In genomic region chr5:88251048-88251711, GRCh38 we compare ENCODE assay signal across 9 cellular contexts. TPM values are rescaled to one million over a fixed set of nuclear protein-coding genes. Genes with fewer than 3 reads are reported as not detected.
A peak's percentile ranks its signal among the peaks of the same experiment; 100 is the strongest.
DNase-seq lines count a peak whose midpoint lies in the region; ATAC-seq lines count a peak whose summit lies in the region.
"Had no signal": no experiment of that assay in that cellular context is flagged by ENCODE, and none has a peak within 500 bp of the region (broad histone marks: within the 10 kb centered on the region; RNA-seq: fewer than 3 reads in every experiment).

No MANE protein-coding gene starts in this region.

- ATAC-seq in GM18867 (IDR thresholded peaks at IDR 0.05; ENCODE audit: unreplicated experiment) = peak; percentile 75
- ATAC-seq in HG02588 (IDR thresholded peaks at IDR 0.05; ENCODE audit: unreplicated experiment) = peak; percentile 65
- ATAC-seq in T-cell (replicated peaks in 1 of 4) = peak; percentile 61 to 81 (median 76)

- CTCF ChIA-PET in T-cell (lab: Charles Lee) = no interaction called here

- H3K27ac Mint-ChIP-seq in T-cell = peak overlapping the region in 1 of 2 donors; percentile 74

- H3K27me3 Mint-ChIP-seq in T-cell = no peaks in the 10 kb centered on the region

- peak overlapping the region in 1 of 3 donors; percentile 31 for H3K4me3 Mint-ChIP-seq in T-cell

- POLR2A ChIA-PET in T-cell (lab: Charles Lee) = no interaction called here

- no peak overlapping the region for H3K27ac ChIP-seq in substantia nigra (ENCODE audit: low read depth, low read length, poor library complexity, severe bottlenecking)

- H3K36me3 Mint-ChIP-seq in T-cell = peaks cover 30% of the 10 kb centered on the region

- no peaks in the 10 kb centered on the region for H3K9me3 Mint-ChIP-seq in T-cell

- DNase-seq in T-cell (no peak), fibroblast of peridontal ligament (ENCODE audit: extremely low read depth) (peak; percentile 9), substantia nigra (lab: John Stamatoyannopoulos, UW) (no peak), NCI-H1092 treated with DMSO at 0.1 percent for 48 hours (lab: John Stamatoyannopoulos, UW) (no peak), DMS53 (lab: John Stamatoyannopoulos, UW) (no peak), DMS153 treated with DMSO at 0.1 percent for 48 hours (lab: John Stamatoyannopoulos, UW; ENCODE audit: unreplicated experiment) (no peak)
- DNase-seq: islet precursor cell had no signal

- H3K4me1 Mint-ChIP-seq in T-cell = peaks cover 76 to 83% (median 76%) of the 10 kb centered on the region in 3 donors

RNA-seq across cellular contexts. Expression of gene TMEM161B, which starts 17.5 kb away (rescaled TPM):
- 10 to 100 TPM; 24.4 to 28.9 (median 28.2) TPM for total RNA-seq in T-cell
